18 cellular contexts compared by ENCODE assay signal in the genomic region with DNA sequence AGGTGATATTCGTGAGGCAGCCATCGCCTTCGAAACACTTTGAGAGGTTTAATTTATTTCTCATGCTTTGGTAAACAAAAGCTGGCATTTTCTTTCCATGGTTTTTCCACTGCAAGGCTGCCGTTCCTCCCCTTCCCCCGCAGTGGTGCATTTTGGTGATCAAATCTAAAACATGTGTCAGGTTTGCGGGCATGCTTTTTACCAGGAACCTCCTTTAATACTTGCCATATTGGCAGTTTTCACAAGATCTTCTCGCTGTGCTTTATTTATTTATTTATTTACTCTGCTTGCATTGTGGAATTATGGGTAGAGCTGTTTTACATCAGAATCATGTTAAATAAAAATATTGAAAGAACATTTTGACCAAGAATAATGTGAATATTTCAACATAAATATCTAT. TPM values are rescaled to one million over a fixed set of nuclear protein-coding genes. Genes with fewer than 3 reads are reported as not detected.
DNase-seq lines count a peak whose midpoint lies in the region; ATAC-seq and TF ChIP-seq lines count a peak whose summit lies in the region.
"Had no signal": no experiment of that assay in that cellular context is flagged by ENCODE, and none has a peak within 500 bp of the region (broad histone marks: within the 10 kb centered on the region; RNA-seq: fewer than 3 reads in every experiment).

No MANE protein-coding gene starts in this region.

- TF ChIP-seq CTCF in SK-N-SH (IDR thresholded peaks at IDR 0.05) (no peak), glutamatergic neuron (IDR thresholded peaks at IDR 0.05; ENCODE audit: partially characterized antibody, unreplicated experiment) (no peak), tibial artery (IDR thresholded peaks at IDR 0.05) (no peak)

- H4K20me1 ChIP-seq in GM23248 (ENCODE audit: insufficient read depth) (no peaks in the 10 kb centered on the region), SK-N-SH (ENCODE audit: insufficient read depth) (no peaks in the 10 kb centered on the region)

- POLR2A ChIA-PET in SK-N-SH (lab: Yijun Ruan, JAX), result interaction anchor here (1.2 to 1.6 kb wide), 4 partner anchors 10 to 57 kb away, joined by 3 to 12 read pairs (median 8); no protein-coding TSS in a partner anchor

- peak in 1 of 2 experiments; percentile 6; a peak in 1 of 4 replicates for TF ChIP-seq EP300 in SK-N-SH (IDR thresholded peaks at IDR 0.05; ENCODE audit: borderline replicate concordance in 1 of 2, low read depth in 1 of 2, low read length in 1 of 2)

- H2AFZ ChIP-seq in GM23248 (peak overlapping the region; percentile 16; the same call in 1 of the 2 replicates), SK-N-SH (ENCODE audit: low read depth) (no peak overlapping the region; the same call in 1 of the 2 replicates)

- H3K79me2 ChIP-seq in GM23248 (ENCODE audit: insufficient read depth) (no peaks in the 10 kb centered on the region), SK-N-SH (ENCODE audit: insufficient read depth) (no peaks in the 10 kb centered on the region)

- H3K36me3 Mint-ChIP-seq in glutamatergic neuron (ENCODE audit: unreplicated experiment), result no peaks in the 10 kb centered on the region

- DNase-seq in GM23248 (no peak), SK-N-SH (peak; percentile 49), glutamatergic neuron (peak; percentile 46), putamen (ENCODE audit: low spot score) (peak; percentile 27), NCI-H2029 (lab: John Stamatoyannopoulos, UW) (no peak), tibial artery (no peak), NCI-H2196 (lab: John Stamatoyannopoulos, UW; ENCODE audit: unreplicated experiment) (no peak)
- DNase-seq: activated CD4-positive, CD25-positive, alpha-beta regulatory T cell treated with anti-CD3 and anti-CD28 coated beads, Interleukin-2, amount 50 U/mL, for 72 hours; cortex of kidney; GDM1; T1000 had no signal

- H3K9ac ChIP-seq in GM23248, result no peak overlapping the region
- H3K9ac ChIP-seq in SK-N-SH, result no peak overlapping the region

- H3K4me2 ChIP-seq in GM23248 (ENCODE audit: unreplicated experiment), result no peak overlapping the region
- H3K4me2 ChIP-seq in SK-N-SH, result peak overlapping the region; percentile 39

- H3F3A ChIP-seq in GM23248 (ENCODE audit: insufficient read depth) (no peaks in the 10 kb centered on the region), SK-N-SH (replicated peaks; ENCODE audit: insufficient read depth) (no peaks in the 10 kb centered on the region)

- peaks cover 24% of the 10 kb centered on the region for H3K4me1 Mint-ChIP-seq in glutamatergic neuron (ENCODE audit: low read depth, unreplicated experiment)

- in situ Hi-C loops in GM23248 (cut with MboI), result no loop called here

- no peak for ATAC-seq in GM21737 (IDR thresholded peaks at IDR 0.05; ENCODE audit: unreplicated experiment)
- ATAC-seq: HepG2 had no signal

- H3K9me3 Mint-ChIP-seq in glutamatergic neuron (ENCODE audit: unreplicated experiment), result no peaks in the 10 kb centered on the region
- H3K9me3 Mint-ChIP-seq: activated T-helper 2 cell treated with anti-CD3 and anti-CD28 coated beads, Interferon-gamma antibody, Interleukin-2, Interleukin-4, amounts not matched to agents 10 μg/mL and 5 μg/mL and 100 μg/mL, durations not matched to agents 14 hours and 24 hours and 36 hours had no signal

- H3K4me1 ChIP-seq in GM23248 (ENCODE audit: insufficient read depth), result no peaks in the 10 kb centered on the region
- peaks cover 0 to 33% of the 10 kb centered on the region in 2 experiments; a peak in 2 of 4 replicates for H3K4me1 ChIP-seq in SK-N-SH (ENCODE audit: control insufficient read depth in 1 of 2, insufficient read depth in 2 of 2, low read depth in 1 of 2, low read length in 1 of 2)
- H3K4me1 ChIP-seq in tibial artery, result peaks cover 0 to 11% (median 0%) of the 10 kb centered on the region in 4 donors
- H3K4me1 ChIP-seq: SJSA1, testis had no signal

- H3K4me3 ChIP-seq in GM23248 (no peak overlapping the region), SK-N-SH (ENCODE audit: low read depth in 2 of 2, low read length in 1 of 2) (peak overlapping the region; percentile 41 to 53), tibial artery (peak overlapping the region in 1 of 2 donors; percentile 8)
- H3K4me3 ChIP-seq: SJSA1, testis had no signal

- no peaks in the 10 kb centered on the region for H3K9me2 ChIP-seq in GM23248 (ENCODE audit: insufficient read depth)
- H3K9me2 ChIP-seq in SK-N-SH, result no peaks in the 10 kb centered on the region

- CTCF ChIA-PET in SK-N-SH (lab: Yijun Ruan, JAX), result interaction anchor here (0.6 to 2.6 kb wide), 7 partner anchors 10 to 141 kb away, joined by 3 to 10 read pairs (median 4); no protein-coding TSS in a partner anchor

- H3K27me3 ChIP-seq in GM23248 (replicated peaks; ENCODE audit: insufficient read depth) (no peaks in the 10 kb centered on the region), SK-N-SH (ENCODE audit: insufficient read depth) (no peaks in the 10 kb centered on the region), tibial artery (no peaks in the 10 kb centered on the region)
- H3K27me3 ChIP-seq: adrenal gland, neutrophil, SJSA1, testis had no signal

- WGBS in GM23248 (ENCODE audit: low coverage in 1 of 2, low lambda C conversion rate in 2 of 2, missing lambda C conversion rate in 2 of 2), 2 experiments, result 2 to 4% methylated on average over 7 of the region's 7 CpGs
- 26% methylated on average over 7 of the region's 7 CpGs for WGBS in SK-N-SH (ENCODE audit: low lambda C conversion rate)

- H3K4me3 Mint-ChIP-seq in glutamatergic neuron (ENCODE audit: unreplicated experiment), result no peak overlapping the region

- H3K36me3 ChIP-seq in GM23248 (ENCODE audit: low read depth) (no peaks in the 10 kb centered on the region), SK-N-SH (replicated peaks in 1 of 2; ENCODE audit: control insufficient read depth in 1 of 2, insufficient read depth in 2 of 2, low read length in 1 of 2) (no peaks in the 10 kb centered on the region), tibial artery (no peaks in the 10 kb centered on the region)
- H3K36me3 ChIP-seq: adrenal gland, neutrophil, SJSA1 had no signal

- no peaks in the 10 kb centered on the region for H3K27me3 Mint-ChIP-seq in glutamatergic neuron (ENCODE audit: unreplicated experiment)

- H3K27ac Mint-ChIP-seq in glutamatergic neuron (ENCODE audit: unreplicated experiment), result no peak overlapping the region
- H3K27ac Mint-ChIP-seq: activated T-helper 2 cell treated with anti-CD3 and anti-CD28 coated beads, Interferon-gamma antibody, Interleukin-2, Interleukin-4, amounts not matched to agents 10 μg/mL and 5 μg/mL and 100 μg/mL, durations not matched to agents 14 hours and 24 hours and 36 hours had no signal

- no peak for TF ChIP-seq RAD21 in SK-N-SH (IDR thresholded peaks at IDR 0.05; ENCODE audit: low read length)

- H3K27ac ChIP-seq in GM23248, result no peak overlapping the region
- peak overlapping the region in 1 of 2 experiments; percentile 85; a peak in 2 of 4 replicates for H3K27ac ChIP-seq in SK-N-SH (ENCODE audit: low read depth in 2 of 2, low read length in 1 of 2)
- no peak overlapping the region for H3K27ac ChIP-seq in tibial artery
- H3K27ac ChIP-seq: neutrophil, SJSA1, testis had no signal

- intact Hi-C loops in tibial artery (cut with DNase I; ENCODE audit: low total_unique reads), result no loop called here

- no peaks in the 10 kb centered on the region for H3K9me3 ChIP-seq in GM23248 (ENCODE audit: low read depth)
- no peaks in the 10 kb centered on the region for H3K9me3 ChIP-seq in SK-N-SH
- H3K9me3 ChIP-seq in tibial artery, result no peaks in the 10 kb centered on the region
- H3K9me3 ChIP-seq: adrenal gland, neutrophil, SJSA1, testis had no signal

TF ChIP-seq in SK-N-SH, 30 proteins besides CTCF, POLR2A, EP300 and RAD21:
- TF ChIP-seq NRF1 (IDR thresholded peaks at IDR 0.05; ENCODE audit: low read depth, low read length) (no peak), GATA2 (CRISPR knock-in tag; IDR thresholded peaks at IDR 0.05) (0 out of 2 replicates have a peak, but pooled peaks have one; percentile 26), CHD2 (IDR thresholded peaks at IDR 0.05; ENCODE audit: low read length, partially characterized antibody) (peak; percentile 24), MXI1 (IDR thresholded peaks at IDR 0.05; ENCODE audit: low read depth, low read length) (peak; percentile 81; the same call in 1 of the 2 replicates)
TF ChIP-seq in SK-N-SH: peak in this region for 3.

RNA-seq across cellular contexts. Expression of gene STOX2, which starts 54.2 kb away (rescaled TPM):
- not detected in 2 replicates for total RNA-seq in GM23248 (2014; rRNA removed; shearing (Covaris generic))
- polyA plus RNA-seq in GM23248 (2016; fragmentation: Nextera tagmentation; extraction: Ambion mirVana) (not detected in 2 replicates), SK-N-SH (2012; rRNA removed) (0.16 and 0.49 TPM in 2 replicates)
- 0.27 and 0.43 TPM in 2 replicates for polyA plus RNA-seq in SK-N-SH (2012; cell fraction: cytosol; rRNA removed)
- 0.43 and 1.5 TPM in 2 replicates for polyA plus RNA-seq in SK-N-SH (2012; cell fraction: nucleus; rRNA removed)
- 26.7 TPM for total RNA-seq in glutamatergic neuron (ENCODE audit: unreplicated experiment)
- total RNA-seq: activated T-helper 2 cell treated with anti-CD3 and anti-CD28 coated beads, Interferon-gamma antibody, Interleukin-2, Interleukin-4, amounts not matched to agents 10 μg/mL and 5 μg/mL and 100 μg/mL, durations not matched to agents 14 hours and 24 hours and 36 hours had no signal

Comparison
In these comparisons a context has a peak if more than half of its experiments do, and no peak if none do; other contexts are left out.
1. DNase-seq: peak in SK-N-SH (single experiment), glutamatergic neuron (single experiment) and putamen (single experiment); none in GM23248 (single experiment), NCI-H2029 (single experiment), tibial artery (0 of 2) and NCI-H2196 (single experiment).
2. RNA of gene STOX2, which starts 54.2 kb away (total RNA-seq): 26.7 TPM in glutamatergic neuron (single experiment); not detected in GM23248; every median in the first group is over 10 times any median in the second.